8 cellular contexts compared by ENCODE assay signal in the genomic region with DNA sequence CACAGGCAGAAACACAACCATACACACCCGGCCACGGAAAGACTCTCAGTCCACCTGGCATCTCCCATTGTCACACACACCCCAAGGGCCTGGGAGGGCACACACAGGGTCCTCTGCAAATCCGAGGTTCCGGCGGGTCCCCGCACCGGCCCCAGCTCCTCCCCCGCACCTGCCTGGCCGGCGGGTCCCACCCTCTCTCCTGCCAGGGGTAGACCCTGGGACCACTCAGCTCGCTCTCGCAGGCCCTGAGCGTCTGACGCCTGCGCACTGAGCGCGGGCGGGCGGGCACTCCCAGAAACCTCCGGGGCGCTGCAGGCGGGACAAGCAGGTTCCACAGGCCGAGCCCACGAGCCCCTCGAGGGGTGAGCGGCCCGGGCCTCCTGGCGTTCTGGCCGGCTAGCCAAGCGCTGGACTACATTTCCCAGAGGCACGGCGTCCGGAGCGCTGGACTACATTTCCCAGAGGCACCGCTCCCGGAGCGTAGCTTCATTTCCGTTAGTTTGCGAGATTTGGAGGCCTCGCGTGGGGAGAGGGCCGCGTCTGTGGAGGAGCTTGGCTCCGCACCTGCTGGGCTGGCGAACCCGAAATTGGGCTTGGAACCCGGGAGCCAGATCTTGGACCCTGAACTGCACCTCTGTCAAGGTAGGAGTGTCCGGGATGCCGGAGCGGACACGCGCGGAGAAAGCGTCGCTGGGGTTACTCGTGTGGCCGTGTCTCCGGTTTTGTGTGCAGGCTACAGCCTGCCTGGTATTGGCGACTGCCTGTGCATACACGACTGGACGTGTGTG. TPM values are rescaled to one million over a fixed set of nuclear protein-coding genes. Genes with fewer than 3 reads are reported as not detected.
A peak's percentile ranks its signal among the peaks of the same experiment; 100 is the strongest.
DNase-seq lines count a peak whose midpoint lies in the region; ATAC-seq, FAIRE-seq and TF ChIP-seq lines count a peak whose summit lies in the region.

A gene (plus strand): TSS at position 505 of the 788 bp plus-strand sequence. CDS start 10,686 bp downstream, outside the sequence.

- H3K79me2 ChIP-seq in keratinocyte (ENCODE audit: control insufficient read depth, insufficient read depth, low read length) = peaks cover 19% of the 10 kb centered on the region

- H3K4me3 ChIP-seq in AG10803 (ENCODE audit: low read length) (peak within 1 kb of the TSS; percentile 99), keratinocyte (ENCODE audit: control insufficient read depth in 2 of 3, extremely low read depth in 1 of 3, insufficient read depth in 2 of 3, low read depth in 1 of 3, low read length in 3 of 3) (peak within 1 kb of the TSS; percentile 73 to 91 (median 82))

- no peaks in the 10 kb centered on the region for H3K9me3 ChIP-seq in keratinocyte (ENCODE audit: control insufficient read depth, low read depth, low read length)

- H3K36me3 ChIP-seq in keratinocyte (ENCODE audit: control insufficient read depth in 2 of 2, extremely low read depth in 1 of 2, insufficient read depth in 2 of 2, low read length in 2 of 2) = no peaks in the 10 kb centered on the region

- peak; percentile 96 for ATAC-seq in GM19035 (IDR thresholded peaks at IDR 0.05; ENCODE audit: unreplicated experiment)
- ATAC-seq in HG03354 (IDR thresholded peaks at IDR 0.05; ENCODE audit: poor library complexity, severe bottlenecking, unreplicated experiment) = peak; percentile 97

- DNase-seq in AG10803 (ENCODE audit: low read depth) (peak; percentile 94), NCI-H460 (ENCODE audit: extremely low read depth, low read depth) (peak; percentile 90), cerebellum (ENCODE audit: low spot score) (peak; percentile 91), keratinocyte (ENCODE audit: low read depth, low spot score) (peak; percentile 65)
- DNase-seq in activated CD4-positive, alpha-beta T cell treated with anti-CD3 and anti-CD28 coated beads for 1 hour = peak; percentile 81
- peak; percentile 74 to 82 (median 79) for DNase-seq in stimulated activated CD4-positive, alpha-beta T cell treated with anti-CD3 and anti-CD28 coated beads, Interleukin-12 subunit alpha, Interleukin-12 subunit beta, amount 100 ng/mL, for 48 hours (ENCODE audit: low read depth in 2 of 3, low spot score in 1 of 3)

- no peaks in the 10 kb centered on the region for H3K9me1 ChIP-seq in keratinocyte (ENCODE audit: control insufficient read depth, extremely low read depth, insufficient read depth, low read length)

- no peaks in the 10 kb centered on the region for H3K27me3 ChIP-seq in keratinocyte (ENCODE audit: control insufficient read depth, extremely low read depth, insufficient read depth, low read length)

- H3K4me1 ChIP-seq in keratinocyte (ENCODE audit: control insufficient read depth, extremely low read depth, insufficient read depth, low read length) = peaks cover 8% of the 10 kb centered on the region

- FAIRE-seq in keratinocyte (lab: Jason Lieb, UNC) = peak; percentile 64

- peak within 1 kb of the TSS; percentile 74 for H3K9ac ChIP-seq in keratinocyte (ENCODE audit: control insufficient read depth, extremely low read depth, insufficient read depth, low read length)

- dilution Hi-C loops in keratinocyte (cut with MboI; ENCODE audit: extremely low pct_ligation_motif_present, low sequenced_read_pairs) = no loop called here

- TF ChIP-seq CTCF in AG10803 (conservative IDR thresholded peaks at IDR 0.05; ENCODE audit: low read length) (no peak), keratinocyte (optimal IDR thresholded peaks at IDR 0.05 in 1 of 3, IDR thresholded peaks at IDR 0.05 in 1 of 3, conservative IDR thresholded peaks at IDR 0.05 in 1 of 3; ENCODE audit: extremely low read depth in 1 of 3, insufficient read depth in 2 of 3, low read length in 3 of 3) (no peak)

- peak within 1 kb of the TSS; percentile 92 for H3K4me2 ChIP-seq in keratinocyte (ENCODE audit: control insufficient read depth, extremely low read depth, insufficient read depth, low read depth, low read length)

- peak within 1 kb of the TSS; percentile 93 for H2AFZ ChIP-seq in keratinocyte (ENCODE audit: control insufficient read depth, low read length)

- H4K20me1 ChIP-seq in keratinocyte (ENCODE audit: control insufficient read depth, extremely low read depth, insufficient read depth, low read length) = no peaks in the 10 kb centered on the region

- peak within 1 kb of the TSS; percentile 59 for H3K27ac ChIP-seq in keratinocyte (ENCODE audit: control insufficient read depth, insufficient read depth, low read length)

RNA-seq across cellular contexts. Expression of the gene that starts here (rescaled TPM):
- total RNA-seq in NCI-H460 (2014; rRNA removed; shearing (Covaris generic)) = 9.2 and 10.0 TPM in 2 replicates
- 5.3 and 6.4 TPM in 2 replicates for polyA plus RNA-seq in NCI-H460 (2014; cell fraction: nucleus; rRNA removed)
- total RNA-seq in cerebellum = 44.1 TPM
- 2.6 to 5.0 TPM (median 3.3 TPM) in 3 replicates for polyA plus RNA-seq in keratinocyte
- 2.0 TPM for polyA plus RNA-seq in keratinocyte (2011; ENCODE audit: low read depth)
- 1.9 and 4.6 TPM in 2 replicates for polyA plus RNA-seq in keratinocyte (2011; cell fraction: cytosol; rRNA removed)
- 4.8 and 5.9 TPM in 2 replicates for polyA plus RNA-seq in keratinocyte (2011; cell fraction: nucleus; rRNA removed)
- 3.1 and 5.0 TPM in 2 replicates for polyA plus RNA-seq in keratinocyte (2012; ENCODE audit: low replicate concordance)
- polyA minus RNA-seq in keratinocyte = 0.92 to 6.4 TPM (median 3.9 TPM) in 3 replicates
- 7.3 TPM for polyA minus RNA-seq in keratinocyte (2011; cell fraction: cytosol; rRNA and poly(A)+ RNA removed)
- 3.9 and 4.3 TPM in 2 replicates for polyA minus RNA-seq in keratinocyte (2011; cell fraction: nucleus; rRNA and poly(A)+ RNA removed)

Comparison
In these comparisons a context has a peak if more than half of its experiments do, and no peak if none do; other contexts are left out.
1. Peak in every context shown above with its lines: DNase-seq, ATAC-seq, H3K4me3 ChIP-seq and H3K27ac ChIP-seq.